ENCODE assay signal across 20 cellular contexts in genomic region chr6:160987265-160987664, GRCh38.
"Had no signal": no experiment of that assay in that cellular context is flagged by ENCODE, and none has a peak within 500 bp of the region (broad histone marks: within the 10 kb centered on the region; RNA-seq: fewer than 3 reads in every experiment).

No MANE protein-coding gene starts in this region.

- H3K4me2 ChIP-seq: SK-N-SH had no signal

- FAIRE-seq: HTR-8/SVneo had no signal

- DNase-seq: Karpas-422, KG1, MG63, NCI-H1092 treated with DMSO at 0.1 percent for 48 hours, NCI-H1436, NCI-H187, NCI-H2029, NCI-H2081 treated with DMSO at 0.1 percent for 48 hours, NCI-H2227 treated with DMSO at 0.1 percent for 48 hours, NCI-H526 treated with DMSO at 0.1 percent for 48 hours, NCI-H748 treated with DMSO at 0.1 percent for 48 hours, PC-3, SHP77, SK-N-SH, SW 1271, T-helper 1 cell had no signal

- H3K9ac ChIP-seq: SK-N-SH had no signal

- H3K9me2 ChIP-seq: SK-N-SH had no signal

- H3K9me3 ChIP-seq: SK-N-SH had no signal

- ATAC-seq: Panc1, PC-3 had no signal

- H3K36me3 ChIP-seq: MG63 had no signal

- H3K27me3 ChIP-seq: MG63 had no signal

- H3K4me3 ChIP-seq: MG63 had no signal

- H3K27ac ChIP-seq: HL-60, RWPE1 had no signal
